In the genomic region with DNA sequence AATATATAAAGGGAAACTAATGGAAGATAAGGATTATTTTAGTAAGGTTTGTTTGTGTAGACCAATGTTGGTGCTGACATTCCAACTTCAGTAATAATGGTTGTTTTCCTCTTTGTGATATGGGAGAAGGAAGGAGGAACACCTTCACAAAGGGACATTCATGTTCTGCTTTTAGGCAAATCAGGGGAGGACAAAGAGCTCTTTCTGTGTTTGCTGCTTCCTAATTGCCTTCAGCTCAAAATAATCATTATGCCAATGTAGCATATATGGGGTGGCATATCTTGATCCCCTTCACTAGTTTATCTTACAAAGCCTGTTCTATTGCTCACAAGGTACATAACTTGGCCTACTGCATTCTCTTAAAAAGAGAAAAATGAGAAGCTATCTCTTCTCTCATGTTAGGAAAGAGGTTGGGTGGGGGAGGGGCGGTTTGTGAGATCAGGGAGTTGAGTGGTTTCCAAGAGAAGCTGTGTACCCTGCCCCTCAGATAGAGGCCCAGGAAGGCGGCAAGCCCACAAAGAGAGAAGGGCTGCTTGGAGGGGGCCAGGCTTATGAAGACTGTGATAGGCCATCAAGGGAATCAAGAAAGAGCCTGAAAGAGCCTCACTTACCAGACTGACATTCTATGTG, we compare ENCODE assay signal across 20 cellular contexts. TPM values are rescaled to one million over a fixed set of nuclear protein-coding genes. Genes with fewer than 3 reads are reported as not detected.
DNase-seq lines count a peak whose midpoint lies in the region; ATAC-seq, FAIRE-seq and TF ChIP-seq lines count a peak whose summit lies in the region.
"Had no signal": no experiment of that assay in that cellular context is flagged by ENCODE, and none has a peak within 500 bp of the region (broad histone marks: within the 10 kb centered on the region; RNA-seq: fewer than 3 reads in every experiment).

No MANE protein-coding gene starts in this region.

- BruUV-seq in HepG2 (replicated peaks; lab: Mats Ljungman, UMichigan), result no TSS peak
- no TSS peak for BruUV-seq in Panc1 (replicated peaks; lab: Mats Ljungman, UMichigan)

- H3K27ac ChIP-seq in HepG2 (ENCODE audit: extremely low read length, insufficient read depth, low read length) (peak overlapping the region; percentile 83), right lobe of liver (no peak overlapping the region), Panc1 (ENCODE audit: low read length) (peak overlapping the region; percentile 100), keratinocyte (ENCODE audit: control insufficient read depth, insufficient read depth, low read length) (peak overlapping the region; percentile 32), psoas muscle (no peak overlapping the region)

- TF ChIP-seq POLR2A in HepG2 (IDR thresholded peaks at IDR 0.05; ENCODE audit: insufficient read depth in 1 of 2, low read depth in 2 of 2, low read length in 2 of 2) (no peak), right lobe of liver (IDR thresholded peaks at IDR 0.05) (no peak)

- H3K27me3 ChIP-seq in HepG2 (ENCODE audit: control insufficient read depth in 1 of 2, insufficient read depth in 2 of 2, low read length in 2 of 2), result no peaks in the 10 kb centered on the region; a peak in 1 of 5 replicates
- no peaks in the 10 kb centered on the region for H3K27me3 ChIP-seq in right lobe of liver
- no peaks in the 10 kb centered on the region for H3K27me3 ChIP-seq in Panc1 (ENCODE audit: control insufficient read depth, insufficient read depth, low read length)
- H3K27me3 ChIP-seq in keratinocyte (ENCODE audit: control insufficient read depth, extremely low read depth, insufficient read depth, low read length), result no peaks in the 10 kb centered on the region
- no peaks in the 10 kb centered on the region for H3K27me3 ChIP-seq in skeletal muscle satellite cell (ENCODE audit: control insufficient read depth, insufficient read depth, low read length)
- peaks cover 0 to 13% (median 7%) of the 10 kb centered on the region in 3 donors for H3K27me3 ChIP-seq in psoas muscle (ENCODE audit: insufficient read depth in 3 of 3, low read length in 2 of 3)

- TF ChIP-seq CTCF in HepG2 (CRISPR knock-in tag; IDR thresholded peaks at IDR 0.05), result no peak
- no peak for TF ChIP-seq CTCF in right lobe of liver (IDR thresholded peaks at IDR 0.05)
- no peak for TF ChIP-seq CTCF in Panc1 (IDR thresholded peaks at IDR 0.05)
- no peak for TF ChIP-seq CTCF in keratinocyte (optimal IDR thresholded peaks at IDR 0.05 in 1 of 3, IDR thresholded peaks at IDR 0.05 in 1 of 3, conservative IDR thresholded peaks at IDR 0.05 in 1 of 3; ENCODE audit: extremely low read depth in 1 of 3, insufficient read depth in 2 of 3, low read length in 3 of 3)
- no peak for TF ChIP-seq CTCF in psoas muscle (IDR thresholded peaks at IDR 0.05)

- H3K9ac ChIP-seq in HepG2 (ENCODE audit: insufficient read depth, low read depth, low read length), result peak overlapping the region; percentile 71
- no peak overlapping the region for H3K9ac ChIP-seq in keratinocyte (ENCODE audit: control insufficient read depth, extremely low read depth, insufficient read depth, low read length)
- peak overlapping the region; percentile 40 for H3K9ac ChIP-seq in skeletal muscle satellite cell (ENCODE audit: low read depth, low read length)

- H2AFZ ChIP-seq in HepG2 (ENCODE audit: low read length) (peak overlapping the region; percentile 2), keratinocyte (ENCODE audit: control insufficient read depth, low read length) (no peak overlapping the region)

- H3K9me3 ChIP-seq in HepG2 (ENCODE audit: low read length) (no peaks in the 10 kb centered on the region), right lobe of liver (no peaks in the 10 kb centered on the region), Panc1 (ENCODE audit: control insufficient read depth, insufficient read depth, low read depth, low read length) (no peaks in the 10 kb centered on the region; the same call in 1 of the 2 replicates), keratinocyte (ENCODE audit: control insufficient read depth, low read depth, low read length) (no peaks in the 10 kb centered on the region), skeletal muscle satellite cell (replicated peaks; ENCODE audit: low read length) (no peaks in the 10 kb centered on the region), psoas muscle (no peaks in the 10 kb centered on the region)

- dilution Hi-C loops in keratinocyte (cut with MboI; ENCODE audit: extremely low pct_ligation_motif_present, low sequenced_read_pairs), result no loop called here

- peak; percentile 16 for ATAC-seq in HepG2
- no peak for ATAC-seq in right lobe of liver
- ATAC-seq in Panc1, result no peak
- ATAC-seq in GM19397 (IDR thresholded peaks at IDR 0.05; ENCODE audit: unreplicated experiment), result no peak
- no peak for ATAC-seq in psoas muscle

- 2% methylated on average over 2 of the region's 2 CpGs for WGBS in HepG2 (ENCODE audit: low lambda C conversion rate)
- 91% methylated on average over 2 of the region's 2 CpGs for WGBS in right lobe of liver (ENCODE audit: insufficient coverage, low coverage, low lambda C conversion rate, missing lambda C conversion rate)
- WGBS in psoas muscle, 3 donors, result 90 to 98% (median 92%) methylated on average over 2 of the region's 2 CpGs

- intact Hi-C loops in HepG2 (cut with micrococcal nuclease; ENCODE audit: unreplicated experiment), result loop anchor here (2.0 kb wide), 1 partner anchor 32 kb away; no protein-coding TSS in a partner anchor
- intact Hi-C loops in right lobe of liver (cut with DNase I), result no loop called here
- intact Hi-C loops in Panc1 (cut with micrococcal nuclease; ENCODE audit: unreplicated experiment), result no loop called here
- intact Hi-C loops in psoas muscle (cut with DNase I), result no loop called here

- CTCF ChIA-PET in HepG2 (lab: Yijun Ruan, JAX; ENCODE audit: low intra/inter-chr PET ratio, low total read pairs) (no interaction called here), Panc1 (lab: Charles Lee) (no interaction called here)

- peak overlapping the region; percentile 84 for H3K4me2 ChIP-seq in HepG2 (ENCODE audit: low read depth, low read length)
- no peak overlapping the region for H3K4me2 ChIP-seq in keratinocyte (ENCODE audit: control insufficient read depth, extremely low read depth, insufficient read depth, low read depth, low read length)
- H3K4me2 ChIP-seq in skeletal muscle satellite cell (ENCODE audit: low read length), result no peak overlapping the region

- H4K20me1 ChIP-seq in HepG2 (ENCODE audit: insufficient read depth, low read length), result no peaks in the 10 kb centered on the region
- no peaks in the 10 kb centered on the region for H4K20me1 ChIP-seq in keratinocyte (ENCODE audit: control insufficient read depth, extremely low read depth, insufficient read depth, low read length)

- TF ChIP-seq EP300 in HepG2 (IDR thresholded peaks at IDR 0.05; ENCODE audit: low read depth in 2 of 2, low read length in 2 of 2) (peak; percentile 41 to 86; a peak in 2 of 4 replicates), HepG2 (CRISPR knock-in tag; IDR thresholded peaks at IDR 0.05; ENCODE audit: borderline replicate concordance) (peak; percentile 89)

- no peaks in the 10 kb centered on the region for H3K9me1 ChIP-seq in keratinocyte (ENCODE audit: control insufficient read depth, extremely low read depth, insufficient read depth, low read length)

- H3K4me1 ChIP-seq in HepG2 (ENCODE audit: insufficient read depth, low read length) (peaks cover 78% of the 10 kb centered on the region), right lobe of liver (peaks cover 0 to 5% (median 0%) of the 10 kb centered on the region in 4 donors), Panc1 (ENCODE audit: control insufficient read depth, insufficient read depth, low read length) (peaks cover 19% of the 10 kb centered on the region), keratinocyte (ENCODE audit: control insufficient read depth, extremely low read depth, insufficient read depth, low read length) (peaks cover 28% of the 10 kb centered on the region), skeletal muscle satellite cell (ENCODE audit: control insufficient read depth, insufficient read depth, low read length) (peaks cover 29% of the 10 kb centered on the region), psoas muscle (no peaks in the 10 kb centered on the region)

- in situ Hi-C loops in HepG2 (cut with HindIII; ENCODE audit: extremely low pct_ligation_motif_present, low pct_unique_long_range_greater_than_20kb) (no loop called here), Panc1 (cut with HindIII; ENCODE audit: low pct_unique_long_range_greater_than_20kb, low sequenced_read_pairs) (no loop called here)

- H3K79me2 ChIP-seq in HepG2 (ENCODE audit: insufficient read depth, low read length), result peaks cover 25% of the 10 kb centered on the region
- no peaks in the 10 kb centered on the region for H3K79me2 ChIP-seq in keratinocyte (ENCODE audit: control insufficient read depth, insufficient read depth, low read length)

- no peaks in the 10 kb centered on the region; a peak in 1 of 5 replicates for H3K36me3 ChIP-seq in HepG2 (replicated peaks in 1 of 2; ENCODE audit: control insufficient read depth in 1 of 2, insufficient read depth in 2 of 2, low read length in 2 of 2)
- H3K36me3 ChIP-seq in right lobe of liver, result no peaks in the 10 kb centered on the region
- H3K36me3 ChIP-seq in Panc1 (ENCODE audit: control insufficient read depth, insufficient read depth, low read length), result no peaks in the 10 kb centered on the region
- no peaks in the 10 kb centered on the region for H3K36me3 ChIP-seq in keratinocyte (ENCODE audit: control insufficient read depth in 2 of 2, extremely low read depth in 1 of 2, insufficient read depth in 2 of 2, low read length in 2 of 2)
- no peaks in the 10 kb centered on the region for H3K36me3 ChIP-seq in skeletal muscle satellite cell (ENCODE audit: insufficient read depth, low read length)
- no peaks in the 10 kb centered on the region for H3K36me3 ChIP-seq in psoas muscle (ENCODE audit: insufficient read depth in 1 of 2, low read depth in 1 of 2)

- DNase-seq in HepG2 (ENCODE audit: low spot score) (peak; percentile 96), right lobe of liver (no peak), Panc1 (ENCODE audit: low read depth, low spot score) (no peak), keratinocyte (ENCODE audit: low read depth, low spot score) (no peak), NCI-H146 treated with DMSO at 0.1 percent for 48 hours (lab: John Stamatoyannopoulos, UW; ENCODE audit: unreplicated experiment) (no peak), psoas muscle (no peak)
- DNase-seq: DND-41; GDM1; Kasumi-1; NCI-H1417 treated with DMSO at 0.1 percent for 48 hours; NCI-H2081 treated with DMSO at 0.1 percent for 48 hours; NCI-H226; NCI-H69; NK-92 treated with Interleukin-12 subunit alpha and Interleukin-12 subunit beta, amount 100 ng/mL, for 24 hours; Right ventricle myocardium superior had no signal

- H3K4me3 ChIP-seq in HepG2 (replicated peaks in 1 of 3; ENCODE audit: insufficient read depth in 1 of 3, low read depth in 2 of 3, low read length in 3 of 3) (peak overlapping the region; percentile 10 to 47 (median 29); a peak in 4 of 6 replicates), right lobe of liver (no peak overlapping the region), Panc1 (ENCODE audit: low read depth in 2 of 2, low read length in 2 of 2) (no peak overlapping the region), keratinocyte (ENCODE audit: control insufficient read depth in 2 of 3, extremely low read depth in 1 of 3, insufficient read depth in 2 of 3, low read depth in 1 of 3, low read length in 3 of 3) (no peak overlapping the region), skeletal muscle satellite cell (ENCODE audit: low read length) (no peak overlapping the region), psoas muscle (no peak overlapping the region)

- TF ChIP-seq RAD21 in HepG2 (CRISPR knock-in tag; IDR thresholded peaks at IDR 0.05), result no peak

- POLR2A ChIA-PET in HepG2 (lab: Yijun Ruan, JAX) (interaction anchor here (1.1 to 1.8 kb wide), 8 partner anchors 11 to 150 kb away, joined by 4 to 29 read pairs (median 8); partner anchors contain the start of genes NMBR and VTA1), Panc1 (lab: Charles Lee) (no interaction called here)

- FAIRE-seq in HepG2 (lab: Jason Lieb, UNC), result peak; percentile 37
- FAIRE-seq in keratinocyte (lab: Jason Lieb, UNC), result no peak
- FAIRE-seq: A204.1, D721Med, H1 had no signal

RNA-seq across cellular contexts. Expression of gene ADGRG6, which starts 4.7 kb away (rescaled TPM):
- total RNA-seq in HepG2 (2016; rRNA removed; fragmentation: Illumina TruSeq; extraction: Trizol), result 83.6 and 129 TPM in 2 replicates
- 12.9 and 13.3 TPM in 2 replicates for total RNA-seq in HepG2 (2016; cell fraction: cytosol; rRNA removed; fragmentation: Illumina TruSeq; extraction: Trizol; ENCODE audit: low read depth)
- 76.7 and 125 TPM in 2 replicates for total RNA-seq in HepG2 (2016; cell fraction: insoluble cytoplasmic fraction; rRNA removed; fragmentation: Illumina TruSeq; extraction: Trizol)
- 29.0 and 33.2 TPM in 2 replicates for total RNA-seq in HepG2 (2016; cell fraction: membrane; rRNA removed; fragmentation: Illumina TruSeq; extraction: Trizol)
- 271 and 292 TPM in 2 replicates for total RNA-seq in HepG2 (2016; cell fraction: nucleus; rRNA removed; fragmentation: Illumina TruSeq; extraction: Trizol)
- polyA plus RNA-seq in HepG2 (2011; rRNA removed), result 176 and 249 TPM in 2 replicates
- 115 and 131 TPM in 2 replicates for polyA plus RNA-seq in HepG2 (2011; cell fraction: cytosol; rRNA removed)
- 148 and 157 TPM in 2 replicates for polyA plus RNA-seq in HepG2 (2011; cell fraction: nucleus; rRNA removed)
- polyA plus RNA-seq in HepG2 (2012), result 116 and 147 TPM in 2 replicates
- polyA plus RNA-seq in HepG2 (2016; cell fraction: cytosol; fragmentation: Illumina TruSeq; extraction: Trizol; ENCODE audit: low read depth), result 1.8 TPM in 2 replicates
- 38.7 and 42.8 TPM in 2 replicates for polyA plus RNA-seq in HepG2 (2016; cell fraction: insoluble cytoplasmic fraction; fragmentation: Illumina TruSeq; extraction: Trizol; ENCODE audit: low read depth)
- 5.0 and 5.8 TPM in 2 replicates for polyA plus RNA-seq in HepG2 (2016; cell fraction: membrane; fragmentation: Illumina TruSeq; extraction: Trizol; ENCODE audit: low read depth)
- 110 and 113 TPM in 2 replicates for polyA plus RNA-seq in HepG2 (2016; cell fraction: nucleus; fragmentation: Illumina TruSeq; extraction: Trizol; ENCODE audit: insufficient read depth, low read depth)
- 75.0 and 703 TPM in 2 replicates for polyA minus RNA-seq in HepG2 (2011; rRNA and poly(A)+ RNA removed; ENCODE audit: low replicate concordance)
- polyA minus RNA-seq in HepG2 (2011; cell fraction: cytosol; rRNA and poly(A)+ RNA removed), result 216 and 224 TPM in 2 replicates
- 1,103 and 1,189 TPM in 2 replicates for polyA minus RNA-seq in HepG2 (2011; cell fraction: nucleus; rRNA and poly(A)+ RNA removed)
- total RNA-seq in right lobe of liver, result 100 to 1,000 TPM in 3 of 6 experiments, 10 to 100 TPM in 3; 49.6 to 114 (median 94.6) TPM
- total RNA-seq in Panc1 (2021; ENCODE audit: unreplicated experiment), result 259 TPM
- polyA plus RNA-seq in Panc1 (2012; ENCODE audit: insufficient read length), result 87.8 TPM
- polyA plus RNA-seq in keratinocyte, result 9.4 to 20.1 TPM (median 14.6 TPM) in 3 replicates
- 4.0 TPM for polyA plus RNA-seq in keratinocyte (2011; ENCODE audit: low read depth)
- 2.8 and 5.8 TPM in 2 replicates for polyA plus RNA-seq in keratinocyte (2011; cell fraction: cytosol; rRNA removed)
- 13.9 and 17.9 TPM in 2 replicates for polyA plus RNA-seq in keratinocyte (2011; cell fraction: nucleus; rRNA removed)
- 4.4 and 9.6 TPM in 2 replicates for polyA plus RNA-seq in keratinocyte (2012; ENCODE audit: low replicate concordance)
- 21.1 to 41.4 TPM (median 25.8 TPM) in 3 replicates for polyA minus RNA-seq in keratinocyte
- polyA minus RNA-seq in keratinocyte (2011; cell fraction: cytosol; rRNA and poly(A)+ RNA removed), result 3.3 TPM
- 33.2 and 51.7 TPM in 2 replicates for polyA minus RNA-seq in keratinocyte (2011; cell fraction: nucleus; rRNA and poly(A)+ RNA removed)
- total RNA-seq in skeletal muscle satellite cell (2012; rRNA removed), result 0.44 and 1.0 TPM in 2 replicates
- total RNA-seq in psoas muscle, result 1 to 10 TPM in 3 of 4 donors, under 1 TPM in 1; 0.59 to 2.3 (median 2.1) TPM
- under 1 TPM; 0.32 to 0.59 (median 0.55) TPM for polyA plus RNA-seq in psoas muscle

Comparison
In these comparisons a context has a peak if more than half of its experiments do, and no peak if none do; other contexts are left out.
1. H3K27ac ChIP-seq: peak in HepG2 (single experiment), Panc1 (single experiment) and keratinocyte (single experiment); none in right lobe of liver (0 of 3) and psoas muscle (single experiment).
2. H3K4me3 ChIP-seq: peak in HepG2 (3 of 3); none in right lobe of liver (0 of 3), Panc1 (0 of 2), keratinocyte (0 of 3), skeletal muscle satellite cell (single experiment) and psoas muscle (single experiment).
3. RNA of gene ADGRG6, which starts 4.7 kb away (total RNA-seq): 259 TPM in Panc1 (single experiment), 12.9 to 292 TPM in HepG2 and 49.6 to 114 TPM in right lobe of liver; 0.59 to 2.3 TPM in psoas muscle; every median in the first group is over 4 times any median in the second.